ENCODE assay signal across 14 cellular contexts in genomic region chr22:48495751-48496080, GRCh38.
DNase-seq lines count a peak whose midpoint lies in the region; ATAC-seq and TF ChIP-seq lines count a peak whose summit lies in the region.
"Had no signal": no experiment of that assay in that cellular context is flagged by ENCODE, and none has a peak within 500 bp of the region (broad histone marks: within the 10 kb centered on the region; RNA-seq: fewer than 3 reads in every experiment).

No MANE protein-coding gene starts in this region.

- no peak for TF ChIP-seq CTCF in chondrocyte (IDR thresholded peaks at IDR 0.05)

- no peaks in the 10 kb centered on the region for H3K36me3 Mint-ChIP-seq in chondrocyte (ENCODE audit: low read depth)
- H3K36me3 Mint-ChIP-seq: CD4-positive, alpha-beta memory T cell had no signal

- peak overlapping the region; percentile 36 for H2AK5ac ChIP-seq in neuronal stem cell (ENCODE audit: low read depth, low read length)

- H4K91ac ChIP-seq in neuronal stem cell (ENCODE audit: low read depth, low read length, poor library complexity), result peak overlapping the region; percentile 66

- H3K9ac ChIP-seq in neuronal stem cell (ENCODE audit: low read depth, low read length, poor library complexity), result peak overlapping the region; percentile 56

- H3K4me1 ChIP-seq in neuronal stem cell (ENCODE audit: control insufficient read depth in 2 of 2, insufficient read depth in 1 of 2, low read depth in 1 of 2, low read length in 2 of 2), result peaks cover 12 to 31% of the 10 kb centered on the region in 2 donors
- H3K4me1 ChIP-seq: HAP-1 had no signal

- no peak overlapping the region for H3K4me3 ChIP-seq in neuronal stem cell (ENCODE audit: low read length in 2 of 2)
- H3K4me3 ChIP-seq: HAP-1 had no signal

- H2BK15ac ChIP-seq in neuronal stem cell (ENCODE audit: low read length), result peak overlapping the region; percentile 54

- H3K18ac ChIP-seq in neuronal stem cell (ENCODE audit: low read length), result peak overlapping the region; percentile 29

- H3K36me3 ChIP-seq in neuronal stem cell (replicated peaks in 1 of 2; ENCODE audit: control insufficient read depth in 2 of 2, insufficient read depth in 2 of 2, low read length in 2 of 2), result no peaks in the 10 kb centered on the region
- H3K36me3 ChIP-seq: HAP-1 had no signal

- no peaks in the 10 kb centered on the region for H3K27me3 Mint-ChIP-seq in chondrocyte (ENCODE audit: low read depth)

- peak overlapping the region; percentile 84 for H2BK5ac ChIP-seq in neuronal stem cell (ENCODE audit: low read length)

- no peak overlapping the region for H3K4me3 Mint-ChIP-seq in chondrocyte (ENCODE audit: unreplicated experiment)
- H3K4me3 Mint-ChIP-seq: B cell; CD4-positive, alpha-beta memory T cell had no signal

- no peak overlapping the region for H3K4ac ChIP-seq in neuronal stem cell (ENCODE audit: low read length)

- H3K27ac ChIP-seq in neuronal stem cell (replicated peaks; ENCODE audit: low read length), result no peak overlapping the region

- peak overlapping the region; percentile 86 for H3K14ac ChIP-seq in neuronal stem cell (ENCODE audit: low read length)

- peaks cover 4 to 12% (median 11%) of the 10 kb centered on the region in 3 experiments for H3K27me3 ChIP-seq in neuronal stem cell (ENCODE audit: control insufficient read depth in 3 of 3, insufficient read depth in 3 of 3, low read depth in 1 of 3, low read length in 3 of 3)

- no CpG with 5 or more reads among the region's 8 CpGs for WGBS in neuronal stem cell (ENCODE audit: extremely low coverage in 2 of 2, insufficient read length in 2 of 2, insufficient replicate concordance in 1 of 2), 2 donors

- H3K9me3 Mint-ChIP-seq in chondrocyte (ENCODE audit: low read depth), result no peaks in the 10 kb centered on the region
- H3K9me3 Mint-ChIP-seq: CD4-positive, alpha-beta memory T cell had no signal

- peaks cover 12% of the 10 kb centered on the region for H3K79me1 ChIP-seq in neuronal stem cell (ENCODE audit: low read depth, low read length)

- H2BK12ac ChIP-seq in neuronal stem cell (ENCODE audit: low read length), result peak overlapping the region; percentile 76

- H2BK120ac ChIP-seq in neuronal stem cell (ENCODE audit: low read depth, low read length), result no peak overlapping the region

- intact Hi-C loops in Right ventricle myocardium superior (cut with DNase I) (no loop called here), left cardiac atrium (cut with DNase I) (no loop called here)

- no peak overlapping the region for H3K27ac Mint-ChIP-seq in chondrocyte (ENCODE audit: unreplicated experiment)
- H3K27ac Mint-ChIP-seq: B cell; CD4-positive, alpha-beta memory T cell had no signal

- H3K9me3 ChIP-seq in neuronal stem cell (replicated peaks in 1 of 2; ENCODE audit: control insufficient read depth in 2 of 2, insufficient read depth in 1 of 2, low read depth in 1 of 2, low read length in 2 of 2), result no peaks in the 10 kb centered on the region
- H3K9me3 ChIP-seq: HAP-1 had no signal

- H3K23ac ChIP-seq in neuronal stem cell (ENCODE audit: low read depth, low read length, poor library complexity), result peak overlapping the region; percentile 82

- H3K4me1 Mint-ChIP-seq in chondrocyte (ENCODE audit: low read depth), result peaks cover 12% of the 10 kb centered on the region

- peak; percentile 17 for DNase-seq in Right ventricle myocardium superior
- no peak for DNase-seq in left cardiac atrium
- peak; percentile 84 for DNase-seq in chondrocyte (ENCODE audit: low spot score)
- no peak for DNase-seq in neuronal stem cell (ENCODE audit: low spot score)
- no peak for DNase-seq in stimulated activated CD4-positive, alpha-beta T cell treated with anti-CD3 and anti-CD28 coated beads, Interleukin-4, amount 100 ng/mL, for 4 hours
- no peak for DNase-seq in DMS 273 (lab: John Stamatoyannopoulos, UW; ENCODE audit: unreplicated experiment)
- DNase-seq: C1 segment of cervical spinal cord; CD4-positive, alpha-beta memory T cell; DND-41; GDM1 had no signal

- no peak overlapping the region for H3K4me2 ChIP-seq in neuronal stem cell (ENCODE audit: insufficient read depth, low read length, poor library complexity, severe bottlenecking)

- no peak for ATAC-seq in Right ventricle myocardium superior (ENCODE audit: poor library complexity)
- ATAC-seq in left cardiac atrium, result no peak
- no peak for ATAC-seq in GM21526 (IDR thresholded peaks at IDR 0.05; ENCODE audit: low FRiP score, unreplicated experiment)
- ATAC-seq: HepG2 had no signal

- H4K8ac ChIP-seq in neuronal stem cell (ENCODE audit: low read depth, low read length), result peak overlapping the region; percentile 26

- H2AFZ ChIP-seq in neuronal stem cell (ENCODE audit: low read length), result no peak overlapping the region

Comparison
In these comparisons a context has a peak if more than half of its experiments do, and no peak if none do; other contexts are left out.
1. DNase-seq: peak in Right ventricle myocardium superior (single experiment) and chondrocyte (single experiment); none in left cardiac atrium (single experiment), neuronal stem cell (single experiment), stimulated activated CD4-positive, alpha-beta T cell treated with anti-CD3 and anti-CD28 coated beads, Interleukin-4, amount 100 ng/mL, for 4 hours (0 of 2) and DMS 273 (single experiment).